Comparison of ENCODE assay signal across 8 cellular contexts in the genomic region with DNA sequence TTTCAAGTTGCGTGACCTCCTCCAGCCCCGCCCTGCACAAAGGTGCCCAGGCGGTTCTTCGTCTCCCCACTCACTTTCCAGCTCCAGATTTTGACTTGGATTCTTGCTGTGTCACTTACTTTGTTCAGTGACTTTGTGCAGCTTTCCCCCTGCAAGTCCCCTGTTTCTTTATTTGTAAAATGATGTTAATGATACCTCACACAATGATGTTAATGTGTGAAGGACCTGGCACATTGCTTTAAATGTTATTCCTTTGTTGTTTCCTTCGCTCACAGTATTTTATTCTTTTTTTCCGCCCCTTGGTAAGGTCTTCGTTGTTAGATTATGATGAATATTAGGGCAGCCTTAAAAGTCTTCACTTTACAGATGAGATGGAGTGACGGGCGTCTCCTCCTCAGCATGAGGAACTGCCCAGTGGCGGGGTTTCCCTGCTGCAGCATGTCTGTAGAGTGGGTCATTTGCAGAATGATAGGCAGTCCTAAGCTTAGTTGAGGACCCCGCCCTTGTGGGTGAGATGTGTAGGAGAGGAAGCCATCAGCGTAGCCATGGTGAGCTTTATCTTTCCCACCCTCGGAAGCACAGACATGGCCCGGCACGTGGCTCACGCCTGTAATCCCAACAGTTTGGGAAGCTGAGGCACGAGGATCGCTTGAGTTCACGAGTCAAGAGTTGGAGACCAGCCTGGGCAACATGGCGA. TPM values are rescaled to one million over a fixed set of nuclear protein-coding genes. Genes with fewer than 3 reads are reported as not detected.
A peak's percentile ranks its signal among the peaks of the same experiment; 100 is the strongest.
DNase-seq lines count a peak whose midpoint lies in the region; ATAC-seq and TF ChIP-seq lines count a peak whose summit lies in the region.

No MANE protein-coding gene starts in this region.

- H3K4me3 Mint-ChIP-seq in activated naive CD4-positive, alpha-beta T cell treated with anti-CD3 and anti-CD28 coated beads for 36 hours = peak overlapping the region; percentile 86

- peak; percentile 28 to 29 for ATAC-seq in activated CD4-positive, CD25-positive, alpha-beta regulatory T cell treated with anti-CD3 and anti-CD28 coated beads, Interleukin-2, amount 50 U/mL, for 24 hours
- ATAC-seq in HG02642 (IDR thresholded peaks at IDR 0.05; ENCODE audit: poor library complexity, unreplicated experiment) (peak; percentile 44), left cardiac atrium (peak in 1 of 2 donors; percentile 48), psoas muscle (peak in 3 of 4 donors; percentile 19 to 48 (median 23))

- peaks cover 4% of the 10 kb centered on the region for H3K36me3 Mint-ChIP-seq in activated naive CD4-positive, alpha-beta T cell treated with anti-CD3 and anti-CD28 coated beads for 36 hours (ENCODE audit: low read depth)

- no peaks in the 10 kb centered on the region for H3K27me3 Mint-ChIP-seq in activated naive CD4-positive, alpha-beta T cell treated with anti-CD3 and anti-CD28 coated beads for 36 hours (ENCODE audit: low read depth)

- TF ChIP-seq CTCF in psoas muscle (IDR thresholded peaks at IDR 0.05) = no peak

- H3K36me3 ChIP-seq in psoas muscle (ENCODE audit: insufficient read depth in 1 of 2, low read depth in 1 of 2) = peaks cover 0 to 17% of the 10 kb centered on the region in 2 donors

- WGBS in psoas muscle, 3 donors = 57 to 68% (median 61%) methylated on average over 20 of the region's 20 CpGs

- H3K4me1 ChIP-seq in psoas muscle = peaks cover 8% of the 10 kb centered on the region

- H3K9me3 Mint-ChIP-seq in activated naive CD4-positive, alpha-beta T cell treated with anti-CD3 and anti-CD28 coated beads for 36 hours = no peaks in the 10 kb centered on the region

- no peak for DNase-seq in activated CD4-positive, CD25-positive, alpha-beta regulatory T cell (lab: John Stamatoyannopoulos, UW)
- peak; percentile 50 for DNase-seq in NCI-H2227 treated with DMSO at 0.1 percent for 48 hours (lab: John Stamatoyannopoulos, UW)
- DNase-seq in activated naive CD4-positive, alpha-beta T cell treated with anti-CD3 and anti-CD28 coated beads for 36 hours = peak; percentile 30
- peak; percentile 27 for DNase-seq in left cardiac atrium
- DNase-seq in psoas muscle = no peak
- no peak for DNase-seq in middle frontal gyrus (ENCODE audit: extremely low spot score, low spot score)

- H3K27ac ChIP-seq in psoas muscle = peak overlapping the region; percentile 92

- intact Hi-C loops in activated naive CD4-positive, alpha-beta T cell treated with anti-CD3 and anti-CD28 coated beads for 36 hours (cut with micrococcal nuclease) = loop anchor here (1.0 to 10.0 kb wide), 3 partner anchors 262 to 1240 kb away; a partner anchor contains a TSS
- intact Hi-C loops in left cardiac atrium (cut with DNase I) (no loop called here), psoas muscle (cut with DNase I) (loop anchor here (5.0 to 10.0 kb wide), 2 partner anchors 37 to 500 kb away; no protein-coding TSS in a partner anchor)

- peaks cover 26% of the 10 kb centered on the region for H3K4me1 Mint-ChIP-seq in activated naive CD4-positive, alpha-beta T cell treated with anti-CD3 and anti-CD28 coated beads for 36 hours (ENCODE audit: low read depth)

- H3K9me3 ChIP-seq in psoas muscle = no peaks in the 10 kb centered on the region

- CTCF ChIA-PET in activated naive CD4-positive, alpha-beta T cell treated with anti-CD3 and anti-CD28 coated beads for 36 hours (lab: Charles Lee) = interaction anchor here (0.8 to 1.6 kb wide), 5 partner anchors 17 to 299 kb away, joined by 3 to 7 read pairs (median 3); no protein-coding TSS in a partner anchor

- H3K4me3 ChIP-seq in psoas muscle = peak overlapping the region; percentile 83

- peak overlapping the region; percentile 86 for H3K27ac Mint-ChIP-seq in activated naive CD4-positive, alpha-beta T cell treated with anti-CD3 and anti-CD28 coated beads for 36 hours

- H3K27me3 ChIP-seq in psoas muscle (ENCODE audit: insufficient read depth in 3 of 3, low read length in 2 of 3) = no peaks in the 10 kb centered on the region

RNA-seq across cellular contexts. Expression of a gene that starts 0.7 kb away (rescaled TPM):
- 10 to 100 TPM; 69.1 to 76.0 TPM for total RNA-seq in activated naive CD4-positive, alpha-beta T cell treated with anti-CD3 and anti-CD28 coated beads for 36 hours
- 10 to 100 TPM; 33.7 to 37.9 TPM for total RNA-seq in left cardiac atrium
- total RNA-seq in psoas muscle = 10 to 100 TPM; 36.8 to 60.7 (median 44.3) TPM
- 10 to 100 TPM; 15.3 to 25.3 (median 25.1) TPM for polyA plus RNA-seq in psoas muscle

Comparison
In these comparisons a context has a peak if more than half of its experiments do, and no peak if none do; other contexts are left out.
1. DNase-seq: peak in NCI-H2227 treated with DMSO at 0.1 percent for 48 hours (single experiment), activated naive CD4-positive, alpha-beta T cell treated with anti-CD3 and anti-CD28 coated beads for 36 hours (single experiment) and left cardiac atrium (single experiment); none in activated CD4-positive, CD25-positive, alpha-beta regulatory T cell (0 of 4), psoas muscle (0 of 2) and middle frontal gyrus (single experiment).
2. intact Hi-C loops: an anchor here in activated naive CD4-positive, alpha-beta T cell treated with anti-CD3 and anti-CD28 coated beads for 36 hours (1.0 to 10.0 kb wide) and psoas muscle (5.0 to 10.0 kb wide); none called in left cardiac atrium.